In genomic region chr2:43400508-43400907, GRCh38 we compare ENCODE assay signal across 16 cellular contexts.
DNase-seq lines count a peak whose midpoint lies in the region; ATAC-seq and TF ChIP-seq lines count a peak whose summit lies in the region.
"Had no signal": no experiment of that assay in that cellular context is flagged by ENCODE, and none has a peak within 500 bp of the region (broad histone marks: within the 10 kb centered on the region; RNA-seq: fewer than 3 reads in every experiment).

No MANE protein-coding gene starts in this region.

- H3K27me3 ChIP-seq in heart right ventricle (no peaks in the 10 kb centered on the region), adrenal gland (no peaks in the 10 kb centered on the region)
- no peaks in the 10 kb centered on the region for H3K27me3 ChIP-seq in CD8-positive, alpha-beta T cell (ENCODE audit: insufficient read depth, low read length)

- no peak for TF ChIP-seq POLR2A in adrenal gland (IDR thresholded peaks at IDR 0.05)

- H3K4me3 ChIP-seq in heart right ventricle (no peak overlapping the region), coronary artery (no peak overlapping the region), adrenal gland (no peak overlapping the region)
- H3K4me3 ChIP-seq in CD8-positive, alpha-beta T cell (ENCODE audit: low read depth, low read length) = no peak overlapping the region

- ATAC-seq in heart right ventricle (peak in 5 of 8 donors; percentile 39 to 69 (median 47)), Right ventricle myocardium inferior (no peak), HG03442 (IDR thresholded peaks at IDR 0.05; ENCODE audit: unreplicated experiment) (no peak)
- no peak for ATAC-seq in CD8-positive, alpha-beta T cell
- ATAC-seq: activated CD8-positive, alpha-beta T cell treated with anti-CD3 and anti-CD28 coated beads, Interleukin-2, amount 10 ng/mL, durations not matched to agents 7 days and 5 days had no signal

- H3K27ac Mint-ChIP-seq in mesothelial cell of epicardium = peak overlapping the region; percentile 24
- H3K27ac Mint-ChIP-seq in CD8-positive, alpha-beta T cell = no peak overlapping the region
- H3K27ac Mint-ChIP-seq: activated CD8-positive, alpha-beta T cell treated with anti-CD3 and anti-CD28 coated beads, Interleukin-2, amount 10 ng/mL, durations not matched to agents 7 days and 5 days; activated T-helper 1 cell treated with anti-CD3 and anti-CD28 coated beads, Interleukin-12 subunit alpha, Interleukin-12 subunit beta, Interleukin-2, Interleukin-4 antibody, amounts not matched to agents 30 ng/mL and 10 ng/mL and 1 ng/mL, durations not matched to agents 14 hours and 24 hours and 36 hours had no signal

- TF ChIP-seq CTCF in heart right ventricle (IDR thresholded peaks at IDR 0.05) (peak in 3 of 9 donors; percentile 32 to 35 (median 32)), coronary artery (IDR thresholded peaks at IDR 0.05) (no peak), mesothelial cell of epicardium (IDR thresholded peaks at IDR 0.05; ENCODE audit: unreplicated experiment) (no peak), adrenal gland (IDR thresholded peaks at IDR 0.05) (peak in 1 of 6 experiments; percentile 10)
- no peak for TF ChIP-seq CTCF in CD8-positive, alpha-beta T cell (IDR thresholded peaks at IDR 0.05)

- peaks cover 36% of the 10 kb centered on the region for H3K4me1 Mint-ChIP-seq in mesothelial cell of epicardium
- H3K4me1 Mint-ChIP-seq in CD8-positive, alpha-beta T cell (ENCODE audit: low read depth) = no peaks in the 10 kb centered on the region

- CTCF ChIA-PET in CD8-positive, alpha-beta T cell (lab: Charles Lee) = no interaction called here

- H3K27ac ChIP-seq in heart right ventricle (peak overlapping the region in 3 of 10 donors; percentile 42 to 68 (median 62)), coronary artery (peak overlapping the region; percentile 25 to 63), adrenal gland (peak overlapping the region in 1 of 5 donors; percentile 60)
- H3K27ac ChIP-seq in CD8-positive, alpha-beta T cell (ENCODE audit: low read depth, low read length) = no peak overlapping the region
- H3K27ac ChIP-seq: epithelial cell of prostate had no signal

- intact Hi-C loops in heart right ventricle (cut with DNase I) = no loop called here
- intact Hi-C loops in Right ventricle myocardium inferior (cut with DNase I) = no loop called here
- intact Hi-C loops in CD8-positive, alpha-beta T cell (cut with DNase I, micrococcal nuclease) = no loop called here
- intact Hi-C loops in adrenal gland (cut with DNase I) = no loop called here

- POLR2A ChIA-PET in CD8-positive, alpha-beta T cell (lab: Charles Lee) = no interaction called here

- H3K27me3 Mint-ChIP-seq in mesothelial cell of epicardium (ENCODE audit: low read depth) = no peaks in the 10 kb centered on the region
- no peaks in the 10 kb centered on the region for H3K27me3 Mint-ChIP-seq in CD8-positive, alpha-beta T cell (ENCODE audit: low read depth)

- H3K9me3 ChIP-seq in heart right ventricle = no peaks in the 10 kb centered on the region
- no peaks in the 10 kb centered on the region for H3K9me3 ChIP-seq in CD8-positive, alpha-beta T cell (ENCODE audit: low read length)
- no peaks in the 10 kb centered on the region for H3K9me3 ChIP-seq in adrenal gland (replicated peaks in 1 of 3)

- no peak overlapping the region for H3K4me3 Mint-ChIP-seq in mesothelial cell of epicardium
- H3K4me3 Mint-ChIP-seq in CD8-positive, alpha-beta T cell = no peak overlapping the region
- H3K4me3 Mint-ChIP-seq: activated CD8-positive, alpha-beta T cell treated with anti-CD3 and anti-CD28 coated beads, Interleukin-2, amount 10 ng/mL, durations not matched to agents 7 days and 5 days; activated T-helper 1 cell treated with anti-CD3 and anti-CD28 coated beads, Interleukin-12 subunit alpha, Interleukin-12 subunit beta, Interleukin-2, Interleukin-4 antibody, amounts not matched to agents 30 ng/mL and 10 ng/mL and 1 ng/mL, durations not matched to agents 14 hours and 24 hours and 36 hours had no signal

- H3K9me3 Mint-ChIP-seq in mesothelial cell of epicardium = no peaks in the 10 kb centered on the region
- H3K9me3 Mint-ChIP-seq in CD8-positive, alpha-beta T cell = no peaks in the 10 kb centered on the region
- H3K9me3 Mint-ChIP-seq: activated T-helper 1 cell treated with anti-CD3 and anti-CD28 coated beads, Interleukin-12 subunit alpha, Interleukin-12 subunit beta, Interleukin-2, Interleukin-4 antibody, amounts not matched to agents 30 ng/mL and 10 ng/mL and 1 ng/mL, durations not matched to agents 14 hours and 24 hours and 36 hours had no signal

- H3K36me3 Mint-ChIP-seq in mesothelial cell of epicardium = peaks cover 2% of the 10 kb centered on the region
- H3K36me3 Mint-ChIP-seq in CD8-positive, alpha-beta T cell = peaks cover 40% of the 10 kb centered on the region

- H3K36me3 ChIP-seq in heart right ventricle (peaks cover 0 to 26% (median 2%) of the 10 kb centered on the region in 9 donors), adrenal gland (replicated peaks in 1 of 2) (no peaks in the 10 kb centered on the region)
- H3K36me3 ChIP-seq in CD8-positive, alpha-beta T cell (ENCODE audit: insufficient read depth, low read length) = peaks cover 5% of the 10 kb centered on the region

- WGBS in heart right ventricle, 2 donors = 93 to 94% methylated on average over 3 of the region's 3 CpGs
- 96 to 99% (median 99%) methylated on average over 3 of the region's 3 CpGs for WGBS in adrenal gland, 4 donors

- DNase-seq in heart right ventricle = no peak
- no peak for DNase-seq in Right ventricle myocardium inferior (ENCODE audit: missing footprints)
- DNase-seq in coronary artery (ENCODE audit: low spot score) = no peak
- no peak for DNase-seq in mesothelial cell of epicardium (ENCODE audit: low spot score in 2 of 2, unreplicated experiment in 2 of 2)
- no peak for DNase-seq in CD8-positive, alpha-beta T cell
- no peak for DNase-seq in NCI-H446 treated with DMSO at 0.1 percent for 48 hours (lab: John Stamatoyannopoulos, UW)
- DNase-seq in adrenal gland = no peak
- DNase-seq: activated CD8-positive, alpha-beta T cell treated with anti-CD3 and anti-CD28 coated beads, Interleukin-2, amount 10 ng/mL, durations not matched to agents 7 days and 5 days; amniotic stem cell; cortex of kidney; hippocampal formation; NCI-H1436 treated with DMSO at 0.1 percent for 48 hours; stimulated activated CD4-positive, alpha-beta T cell treated with anti-CD3 and anti-CD28 coated beads, Interleukin-4, amount 100 ng/mL, for 1 hour had no signal

- H3K4me1 ChIP-seq in heart right ventricle (peaks cover 0 to 31% (median 22%) of the 10 kb centered on the region in 9 donors), adrenal gland (replicated peaks in 1 of 2) (peaks cover 9 to 44% of the 10 kb centered on the region in 2 donors)
- no peaks in the 10 kb centered on the region for H3K4me1 ChIP-seq in CD8-positive, alpha-beta T cell (ENCODE audit: insufficient read depth, low read length)

Comparison
In these comparisons a context has a peak if more than half of its experiments do, and no peak if none do; other contexts are left out.
1. ATAC-seq: peak in heart right ventricle (5 of 8); none in Right ventricle myocardium inferior (single experiment), HG03442 (single experiment) and CD8-positive, alpha-beta T cell (single experiment).